Comparison of ENCODE assay signal across 8 cellular contexts in the genomic region with DNA sequence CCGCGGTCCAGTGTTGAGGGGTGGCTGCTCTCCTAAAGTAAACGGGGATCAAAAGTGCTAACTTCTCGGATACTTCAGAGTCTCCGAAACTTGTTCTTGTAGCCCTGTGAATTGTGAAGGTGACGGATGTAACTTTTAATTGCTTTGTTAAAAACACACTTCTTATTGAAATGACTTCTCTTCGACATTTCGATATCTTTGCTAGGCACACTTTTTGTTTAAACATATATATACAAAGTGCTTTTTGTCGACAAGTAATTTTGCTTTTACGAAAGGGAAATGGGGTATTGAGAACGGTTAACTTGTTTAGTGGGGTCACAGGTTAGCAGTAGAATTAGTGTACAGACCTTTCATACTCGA. TPM values are rescaled to one million over a fixed set of nuclear protein-coding genes. Genes with fewer than 3 reads are reported as not detected.
DNase-seq lines count a peak whose midpoint lies in the region; ATAC-seq and TF ChIP-seq lines count a peak whose summit lies in the region.

No MANE protein-coding gene starts in this region.

- H3K4me3 ChIP-seq in Panc1 (ENCODE audit: low read depth in 2 of 2, low read length in 2 of 2) (peak overlapping the region; percentile 78 to 98), epithelial cell of proximal tubule (ENCODE audit: low read depth, low read length) (peak overlapping the region; percentile 66)

- peaks cover 14% of the 10 kb centered on the region; the same call in 1 of the 2 replicates for H3K4me1 ChIP-seq in Panc1 (ENCODE audit: control insufficient read depth, insufficient read depth, low read length)

- CTCF ChIA-PET in Panc1 (lab: Charles Lee): no interaction called here

- DNase-seq in NCI-H1092 treated with DMSO at 0.1 percent for 48 hours (lab: John Stamatoyannopoulos, UW) (peak; percentile 63), NCI-H1092 (lab: John Stamatoyannopoulos, UW) (no peak), Panc1 (ENCODE audit: low read depth, low spot score) (no peak), epithelial cell of proximal tubule (ENCODE audit: low read depth) (peak; percentile 4), pons (ENCODE audit: low spot score) (peak; percentile 26), ureter (ENCODE audit: low spot score) (no peak), anterior cingulate cortex (lab: John Stamatoyannopoulos, UW) (no peak)

- intact Hi-C loops in Panc1 (cut with micrococcal nuclease; ENCODE audit: unreplicated experiment): loop anchor here (5.0 kb wide), 1 partner anchor 178 kb away; no protein-coding TSS in a partner anchor

- peak overlapping the region; percentile 93 for H3K27ac ChIP-seq in Panc1 (ENCODE audit: low read length)

- H3K9me3 ChIP-seq in Panc1 (ENCODE audit: control insufficient read depth, insufficient read depth, low read depth, low read length): no peaks in the 10 kb centered on the region

- in situ Hi-C loops in Panc1 (cut with HindIII; ENCODE audit: low pct_unique_long_range_greater_than_20kb, low sequenced_read_pairs): no loop called here

- no peaks in the 10 kb centered on the region for H3K27me3 ChIP-seq in Panc1 (ENCODE audit: control insufficient read depth, insufficient read depth, low read length)

- ATAC-seq in Panc1 (no peak), HG03469 (IDR thresholded peaks at IDR 0.05; ENCODE audit: unreplicated experiment) (no peak)

- TF ChIP-seq CTCF in Panc1 (IDR thresholded peaks at IDR 0.05): no peak
- TF ChIP-seq CTCF in epithelial cell of proximal tubule (conservative IDR thresholded peaks at IDR 0.05; ENCODE audit: low read depth, low read length): no peak

- BruUV-seq in Panc1 (replicated peaks; lab: Mats Ljungman, UMichigan): no TSS peak

- no peaks in the 10 kb centered on the region; the same call in 1 of the 2 replicates for H3K36me3 ChIP-seq in Panc1 (ENCODE audit: control insufficient read depth, insufficient read depth, low read length)

- POLR2A ChIA-PET in Panc1 (lab: Charles Lee): no interaction called here

RNA-seq across cellular contexts. Expression of gene ATP9B, which starts 0.6 kb away (rescaled TPM):
- total RNA-seq in Panc1 (2021; ENCODE audit: unreplicated experiment) (44.4 TPM), epithelial cell of proximal tubule (10.7 and 22.7 TPM in 2 replicates), ureter (69.6 TPM)
- polyA plus RNA-seq in Panc1 (2012; ENCODE audit: insufficient read length): 51.1 TPM

Comparison
In these comparisons a context has a peak if more than half of its experiments do, and no peak if none do; other contexts are left out.
1. DNase-seq: peak in NCI-H1092 treated with DMSO at 0.1 percent for 48 hours (single experiment), epithelial cell of proximal tubule (single experiment) and pons (single experiment); none in NCI-H1092 (single experiment), Panc1 (single experiment), ureter (single experiment) and anterior cingulate cortex (0 of 58).